8 cellular contexts compared by ENCODE assay signal in genomic region chr4:181569553-181569952, GRCh38.
A peak's percentile ranks its signal among the peaks of the same experiment; 100 is the strongest.
DNase-seq lines count a peak whose midpoint lies in the region; ATAC-seq, FAIRE-seq and TF ChIP-seq lines count a peak whose summit lies in the region.

No MANE protein-coding gene starts in this region.

- FAIRE-seq in urothelium cell line (lab: Jason Lieb, UNC), result peak; percentile 67

- whole genome bisulfite sequencing in gastroesophageal sphincter (ENCODE audit: low coverage in 1 of 2), 2 donors, result 40 to 54% methylated on average over 2 of the region's 2 CpGs

- no peak for TF ChIP-seq POLR2A in gastroesophageal sphincter (IDR thresholded peaks at IDR 0.05)

- DNase-seq in DMS 273 (lab: John Stamatoyannopoulos, UW; ENCODE audit: unreplicated experiment) (peak; percentile 33), DMS 273 treated with DMSO at 0.1 percent for 48 hours (lab: John Stamatoyannopoulos, UW) (no peak), RKO (ENCODE audit: low spot score) (peak; percentile 64), globus pallidus (ENCODE audit: low spot score) (peak; percentile 38), urothelium cell line (ENCODE audit: low spot score) (peak; percentile 57), NCI-H1930 (lab: John Stamatoyannopoulos, UW) (no peak)

- no peak for TF ChIP-seq EP300 in gastroesophageal sphincter (IDR thresholded peaks at IDR 0.05)

- H3K27me3 ChIP-seq in gastroesophageal sphincter, result no peaks in the 10 kb centered on the region

- no peak overlapping the region for H3K27ac ChIP-seq in gastroesophageal sphincter

- H3K9me3 ChIP-seq in gastroesophageal sphincter, result no peaks in the 10 kb centered on the region

- H3K4me1 ChIP-seq in gastroesophageal sphincter, result no peaks in the 10 kb centered on the region

- peak in 2 of 4 experiments; percentile 8 to 41 for TF ChIP-seq CTCF in gastroesophageal sphincter (IDR thresholded peaks at IDR 0.05)

- no peaks in the 10 kb centered on the region for H3K36me3 ChIP-seq in gastroesophageal sphincter

- ATAC-seq in HG02973 (IDR thresholded peaks at IDR 0.05; ENCODE audit: unreplicated experiment) (peak; percentile 42), gastroesophageal sphincter (no peak)

- no peak overlapping the region for H3K4me3 ChIP-seq in gastroesophageal sphincter

Comparison
In these comparisons a context has a peak if more than half of its experiments do, and no peak if none do; other contexts are left out.
1. DNase-seq: peak in DMS 273 (single experiment), RKO (single experiment), globus pallidus (single experiment) and urothelium cell line (single experiment); none in DMS 273 treated with DMSO at 0.1 percent for 48 hours (single experiment) and NCI-H1930 (0 of 2).